ENCODE assay signal across 7 cellular contexts in the genomic region with DNA sequence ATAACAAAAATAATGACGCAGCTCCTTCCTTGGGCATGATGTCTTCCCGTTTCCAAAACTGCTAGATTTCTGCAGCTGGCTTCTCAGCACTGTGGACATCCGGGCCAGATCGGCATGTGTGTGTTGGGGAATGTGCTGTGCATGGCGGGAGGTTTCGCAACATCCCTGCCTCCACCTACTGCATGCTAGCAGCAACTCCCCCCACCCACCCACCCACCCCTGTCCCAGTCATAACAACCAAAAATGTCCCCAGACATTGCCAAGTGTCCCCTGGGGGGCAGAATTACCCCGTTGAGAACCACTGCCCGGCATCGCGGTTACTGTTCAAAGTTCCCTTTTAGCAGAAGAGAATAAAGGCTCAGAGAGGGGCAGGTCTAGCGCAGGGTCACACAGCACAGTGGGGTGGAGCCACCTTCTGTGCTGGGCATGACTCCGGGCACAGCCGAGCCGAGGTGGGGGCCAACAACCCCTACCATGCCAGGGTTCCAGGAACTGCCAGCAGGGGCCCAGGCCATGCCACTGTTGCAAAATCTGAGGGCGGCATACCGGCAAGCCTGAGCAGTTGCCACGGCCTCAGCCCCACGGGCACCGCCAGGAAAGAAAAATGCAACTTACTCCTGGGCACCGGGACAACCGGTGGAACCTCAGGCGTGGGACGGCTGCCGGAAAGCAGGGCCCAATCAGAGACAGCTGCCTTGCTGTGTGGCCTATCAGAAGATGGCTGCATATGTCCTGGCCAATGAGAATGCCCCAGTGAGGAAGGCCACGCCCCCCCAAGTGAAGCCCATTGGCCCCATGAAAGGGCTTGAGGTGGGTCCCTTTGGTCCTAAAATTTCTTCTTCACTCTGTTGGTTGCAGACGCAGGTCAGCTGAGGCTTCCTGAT. TPM values are rescaled to one million over a fixed set of nuclear protein-coding genes. Genes with fewer than 3 reads are reported as not detected.
DNase-seq lines count a peak whose midpoint lies in the region; ATAC-seq and TF ChIP-seq lines count a peak whose summit lies in the region.

No MANE protein-coding gene starts in this region.

- H3K9ac ChIP-seq in neuronal stem cell (ENCODE audit: low read depth, low read length, poor library complexity): no peak overlapping the region

- no peaks in the 10 kb centered on the region for H3K36me3 Mint-ChIP-seq in activated CD8-positive, alpha-beta T cell treated with anti-CD3 and anti-CD28 coated beads, Interleukin-2, amount 10 ng/mL, durations not matched to agents 7 days and 5 days (ENCODE audit: low read depth)
- no peaks in the 10 kb centered on the region for H3K36me3 Mint-ChIP-seq in endothelial cell (ENCODE audit: low read depth, unreplicated experiment)

- H2AK5ac ChIP-seq in neuronal stem cell (ENCODE audit: low read depth, low read length): peak overlapping the region; percentile 63

- no peak overlapping the region for H3K27ac Mint-ChIP-seq in activated CD8-positive, alpha-beta T cell treated with anti-CD3 and anti-CD28 coated beads, Interleukin-2, amount 10 ng/mL, durations not matched to agents 7 days and 5 days
- H3K27ac Mint-ChIP-seq in endothelial cell (ENCODE audit: unreplicated experiment): no peak overlapping the region

- H2BK5ac ChIP-seq in neuronal stem cell (ENCODE audit: low read length): no peak overlapping the region

- CTCF ChIA-PET in activated CD8-positive, alpha-beta T cell treated with anti-CD3 and anti-CD28 coated beads, Interleukin-2, amount 10 ng/mL, durations not matched to agents 7 days and 5 days (lab: Charles Lee): interaction anchor here (0.6 to 2.6 kb wide), 7 partner anchors 10 to 420 kb away, joined by 3 to 12 read pairs (median 4); no protein-coding TSS in a partner anchor

- H3K4me3 ChIP-seq in GM12864 (ENCODE audit: low read depth, low read length) (peak overlapping the region; percentile 54), neuronal stem cell (ENCODE audit: low read length in 2 of 2) (peak overlapping the region in 1 of 2 donors; percentile 13)

- H3K9me3 Mint-ChIP-seq in activated CD8-positive, alpha-beta T cell treated with anti-CD3 and anti-CD28 coated beads, Interleukin-2, amount 10 ng/mL, durations not matched to agents 7 days and 5 days (ENCODE audit: insufficient read depth): no peaks in the 10 kb centered on the region
- no peaks in the 10 kb centered on the region for H3K9me3 Mint-ChIP-seq in endothelial cell (ENCODE audit: unreplicated experiment)

- DNase-seq in GM12864 (ENCODE audit: low read depth): peak; percentile 60
- peak; percentile 73 for DNase-seq in NCI-H2029 (lab: John Stamatoyannopoulos, UW)
- peak; percentile 60 for DNase-seq in activated CD8-positive, alpha-beta T cell treated with anti-CD3 and anti-CD28 coated beads, Interleukin-2, amount 10 ng/mL, durations not matched to agents 7 days and 5 days
- DNase-seq in fibroblast of gingiva (ENCODE audit: low read depth): peak; percentile 98
- DNase-seq in neuronal stem cell (ENCODE audit: low spot score): no peak
- no peak for DNase-seq in endothelial cell (ENCODE audit: low spot score)

- H3K4me1 ChIP-seq in neuronal stem cell (ENCODE audit: control insufficient read depth in 2 of 2, insufficient read depth in 1 of 2, low read depth in 1 of 2, low read length in 2 of 2): no peaks in the 10 kb centered on the region

- H3K27me3 Mint-ChIP-seq in activated CD8-positive, alpha-beta T cell treated with anti-CD3 and anti-CD28 coated beads, Interleukin-2, amount 10 ng/mL, durations not matched to agents 7 days and 5 days (ENCODE audit: low read depth): no peaks in the 10 kb centered on the region
- peaks cover 3% of the 10 kb centered on the region for H3K27me3 Mint-ChIP-seq in endothelial cell (ENCODE audit: unreplicated experiment)

- no peak overlapping the region for H2AFZ ChIP-seq in neuronal stem cell (ENCODE audit: low read length)

- peak overlapping the region; percentile 49 for H2BK15ac ChIP-seq in neuronal stem cell (ENCODE audit: low read length)

- peak overlapping the region; percentile 40 for H3K4me3 Mint-ChIP-seq in activated CD8-positive, alpha-beta T cell treated with anti-CD3 and anti-CD28 coated beads, Interleukin-2, amount 10 ng/mL, durations not matched to agents 7 days and 5 days
- no peak overlapping the region for H3K4me3 Mint-ChIP-seq in endothelial cell (ENCODE audit: unreplicated experiment)

- H3K23ac ChIP-seq in neuronal stem cell (ENCODE audit: low read depth, low read length, poor library complexity): no peak overlapping the region

- no peak overlapping the region for H2BK120ac ChIP-seq in neuronal stem cell (ENCODE audit: low read depth, low read length)

- no CpG with 5 or more reads among the region's 26 CpGs for WGBS in neuronal stem cell (ENCODE audit: extremely low coverage in 2 of 2, insufficient read length in 2 of 2, insufficient replicate concordance in 1 of 2), 2 donors

- no peaks in the 10 kb centered on the region for H3K36me3 ChIP-seq in neuronal stem cell (replicated peaks in 1 of 2; ENCODE audit: control insufficient read depth in 2 of 2, insufficient read depth in 2 of 2, low read length in 2 of 2)

- no peak overlapping the region for H2BK12ac ChIP-seq in neuronal stem cell (ENCODE audit: low read length)

- peak; percentile 13 for TF ChIP-seq CTCF in GM12864 (IDR thresholded peaks at IDR 0.05; ENCODE audit: low read depth, low read length, missing control alignments)
- TF ChIP-seq CTCF in endothelial cell (IDR thresholded peaks at IDR 0.05; ENCODE audit: unreplicated experiment): no peak

- no peak overlapping the region for H3K14ac ChIP-seq in neuronal stem cell (ENCODE audit: low read length)

- H3K9me3 ChIP-seq in neuronal stem cell (replicated peaks in 1 of 2; ENCODE audit: control insufficient read depth in 2 of 2, insufficient read depth in 1 of 2, low read depth in 1 of 2, low read length in 2 of 2): no peaks in the 10 kb centered on the region

- ATAC-seq in activated CD8-positive, alpha-beta T cell treated with anti-CD3 and anti-CD28 coated beads, Interleukin-2, amount 10 ng/mL, durations not matched to agents 7 days and 5 days: peak; percentile 89
- ATAC-seq in HG03095 (IDR thresholded peaks at IDR 0.05; ENCODE audit: unreplicated experiment): no peak

- H3K18ac ChIP-seq in neuronal stem cell (ENCODE audit: low read length): peak overlapping the region; percentile 28

- no peak overlapping the region for H3K4ac ChIP-seq in neuronal stem cell (ENCODE audit: low read length)

- peaks cover 0 to 20% (median 2%) of the 10 kb centered on the region in 3 experiments for H3K27me3 ChIP-seq in neuronal stem cell (ENCODE audit: control insufficient read depth in 3 of 3, insufficient read depth in 3 of 3, low read depth in 1 of 3, low read length in 3 of 3)

- no peak overlapping the region for H3K4me2 ChIP-seq in neuronal stem cell (ENCODE audit: insufficient read depth, low read length, poor library complexity, severe bottlenecking)

- peaks cover 7% of the 10 kb centered on the region for H3K4me1 Mint-ChIP-seq in activated CD8-positive, alpha-beta T cell treated with anti-CD3 and anti-CD28 coated beads, Interleukin-2, amount 10 ng/mL, durations not matched to agents 7 days and 5 days (ENCODE audit: low read depth)
- no peaks in the 10 kb centered on the region for H3K4me1 Mint-ChIP-seq in endothelial cell (ENCODE audit: unreplicated experiment)

- H3K27ac ChIP-seq in neuronal stem cell (replicated peaks; ENCODE audit: low read length): no peak overlapping the region

- POLR2A ChIA-PET in activated CD8-positive, alpha-beta T cell treated with anti-CD3 and anti-CD28 coated beads, Interleukin-2, amount 10 ng/mL, durations not matched to agents 7 days and 5 days (lab: Charles Lee): no interaction called here

- H3K79me1 ChIP-seq in neuronal stem cell (ENCODE audit: low read depth, low read length): peaks cover 3% of the 10 kb centered on the region

- no peak overlapping the region for H4K91ac ChIP-seq in neuronal stem cell (ENCODE audit: low read depth, low read length, poor library complexity)

- H4K8ac ChIP-seq in neuronal stem cell (ENCODE audit: low read depth, low read length): no peak overlapping the region

RNA-seq across cellular contexts. Expression of gene NFIC, which starts 22.5 kb away (rescaled TPM):
- 10 to 100 TPM; 13.4 to 14.0 TPM for total RNA-seq in activated CD8-positive, alpha-beta T cell treated with anti-CD3 and anti-CD28 coated beads, Interleukin-2, amount 10 ng/mL, durations not matched to agents 7 days and 5 days
- 4.0 TPM for polyA plus RNA-seq in neuronal stem cell (2013, experiment 1 of 2)
- polyA plus RNA-seq in neuronal stem cell (2013, experiment 2 of 2): 4.5 TPM
- total RNA-seq in endothelial cell (ENCODE audit: unreplicated experiment): 4.9 TPM

Comparison
In these comparisons a context has a peak if more than half of its experiments do, and no peak if none do; other contexts are left out.
1. DNase-seq: peak in GM12864 (single experiment), NCI-H2029 (single experiment), activated CD8-positive, alpha-beta T cell treated with anti-CD3 and anti-CD28 coated beads, Interleukin-2, amount 10 ng/mL, durations not matched to agents 7 days and 5 days (single experiment) and fibroblast of gingiva (single experiment); none in neuronal stem cell (single experiment) and endothelial cell (single experiment).